Comparison of ENCODE assay signal across 8 cellular contexts in genomic region chr12:56688846-56689113, GRCh38. TPM values are rescaled to one million over a fixed set of nuclear protein-coding genes. Genes with fewer than 3 reads are reported as not detected.
DNase-seq lines count a peak whose midpoint lies in the region; ATAC-seq, FAIRE-seq and TF ChIP-seq lines count a peak whose summit lies in the region.

No MANE protein-coding gene starts in this region.

- H2BK12ac ChIP-seq in H1 (ENCODE audit: low read depth, low read length), result peak overlapping the region; percentile 46; the same call in 1 of the 2 replicates

- H3K23ac ChIP-seq in H1 (ENCODE audit: insufficient read length), result no peak overlapping the region

- WGBS in H1 (ENCODE audit: extremely low coverage in 1 of 2, insufficient coverage in 1 of 2, insufficient read length in 1 of 2, insufficient replicate concordance in 2 of 2, low coverage in 1 of 2, low lambda C conversion rate in 2 of 2, missing lambda C conversion rate in 1 of 2), 2 experiments, result 2% methylated on average over 7 of the region's 7 CpGs; no CpG with 5 or more reads in 1 of the 2 experiments

- H3K56ac ChIP-seq in H1 (replicated peaks; ENCODE audit: insufficient read length, low read depth, low read length), result peak overlapping the region; percentile 46

- no peaks in the 10 kb centered on the region for H3K27me3 ChIP-seq in CD8-positive, alpha-beta memory T cell (ENCODE audit: insufficient read depth, low read length, poor library complexity, severe bottlenecking)
- peaks cover 9% of the 10 kb centered on the region for H3K27me3 ChIP-seq in Loucy (ENCODE audit: insufficient read depth, low read length, poor library complexity, severe bottlenecking)
- no peaks in the 10 kb centered on the region for H3K27me3 ChIP-seq in H1 (replicated peaks in 1 of 4; ENCODE audit: control insufficient read depth in 3 of 4, extremely low read depth in 1 of 4, insufficient read depth in 3 of 4, low read length in 3 of 4)
- H3K27me3 ChIP-seq in neuron (ENCODE audit: insufficient read depth, low read length), result no peaks in the 10 kb centered on the region

- H2AFZ ChIP-seq in Loucy (ENCODE audit: low read length) (peak overlapping the region; percentile 49), H1 (ENCODE audit: low read length) (no peak overlapping the region), neuron (ENCODE audit: low read depth, low read length) (peak overlapping the region; percentile 41)

- no peak for ATAC-seq in HG03571 (IDR thresholded peaks at IDR 0.05; ENCODE audit: unreplicated experiment)
- no peak for ATAC-seq in GM21737 (IDR thresholded peaks at IDR 0.05; ENCODE audit: unreplicated experiment)

- no peaks in the 10 kb centered on the region for H3K79me1 ChIP-seq in H1 (ENCODE audit: low read depth, low read length)

- TF ChIP-seq CTCF in Loucy (conservative IDR thresholded peaks at IDR 0.05; ENCODE audit: low read length) (no peak), H1 (IDR thresholded peaks at IDR 0.05; ENCODE audit: control extremely low read depth in 1 of 3, insufficient read depth in 1 of 3, low read depth in 1 of 3, low read length in 3 of 3) (no peak)

- H3K9ac ChIP-seq in Loucy (ENCODE audit: low read depth, low read length, poor library complexity, severe bottlenecking), result peak overlapping the region; percentile 98
- peak overlapping the region; percentile 79 to 97 (median 88) for H3K9ac ChIP-seq in H1 (replicated peaks in 1 of 4; ENCODE audit: extremely low read depth in 1 of 4, low read depth in 3 of 4, low read length in 3 of 4)

- H3K4me3 ChIP-seq in CD8-positive, alpha-beta memory T cell (ENCODE audit: low read length), result peak overlapping the region; percentile 80
- H3K4me3 ChIP-seq in Loucy (ENCODE audit: low read length, poor library complexity, severe bottlenecking) (peak overlapping the region; percentile 78), H1 (ENCODE audit: extremely low read depth in 1 of 4, insufficient read depth in 2 of 4, low read depth in 3 of 4, low read length in 4 of 4) (peak overlapping the region; percentile 61 to 90 (median 80)), neuron (ENCODE audit: low read length) (peak overlapping the region; percentile 63)

- H3K9me3 ChIP-seq in CD8-positive, alpha-beta memory T cell (ENCODE audit: low read length), result no peaks in the 10 kb centered on the region
- H3K9me3 ChIP-seq in Loucy (ENCODE audit: insufficient read depth, low read depth, low read length), result no peaks in the 10 kb centered on the region
- H3K9me3 ChIP-seq in H1 (ENCODE audit: insufficient read depth in 2 of 2, low read depth in 1 of 2, low read length in 1 of 2), result no peaks in the 10 kb centered on the region
- no peaks in the 10 kb centered on the region for H3K9me3 ChIP-seq in neuron (ENCODE audit: low read length)

- no peak overlapping the region for H2BK20ac ChIP-seq in H1 (ENCODE audit: low read length)

- FAIRE-seq in H1 (lab: Jason Lieb, UNC), result no peak

- H3K14ac ChIP-seq in H1 (ENCODE audit: insufficient read length), result no peak overlapping the region

- peak overlapping the region; percentile 93 for H2BK5ac ChIP-seq in H1 (ENCODE audit: low read depth, low read length)

- CTCF ChIA-PET in CD8-positive, alpha-beta memory T cell (lab: Charles Lee), result interaction anchor here (1.0 to 7.8 kb wide), 5 partner anchors 12 to 60 kb away, joined by 4 to 43 read pairs (median 7); partner anchors contain the start of gene NACA
- CTCF ChIA-PET in H1 (lab: Charles Lee; ENCODE audit: partially characterized antibody), result interaction anchor here (0.6 to 2.2 kb wide), 7 partner anchors 10 to 52 kb away, joined by 3 to 7 read pairs (median 6); partner anchors contain the start of gene NACA

- H3K4me1 Mint-ChIP-seq in CD8-positive, alpha-beta memory T cell, result peaks cover 29 to 37% (median 32%) of the 10 kb centered on the region in 3 donors

- H3K23me2 ChIP-seq in H1 (ENCODE audit: low read depth, low read length), result peaks cover 7% of the 10 kb centered on the region

- no peaks in the 10 kb centered on the region for H3K36me3 ChIP-seq in CD8-positive, alpha-beta memory T cell (ENCODE audit: insufficient read depth, low read length)
- H3K36me3 ChIP-seq in Loucy (ENCODE audit: insufficient read depth, low read length) (no peaks in the 10 kb centered on the region), H1 (ENCODE audit: control insufficient read depth in 2 of 4, insufficient read depth in 4 of 4, low read length in 3 of 4) (peaks cover 0 to 16% (median 2%) of the 10 kb centered on the region in 4 experiments; a peak in 1 of 8 replicates), neuron (ENCODE audit: insufficient read depth, low read length) (peaks cover 6% of the 10 kb centered on the region)

- POLR2A ChIA-PET in CD8-positive, alpha-beta memory T cell (lab: Charles Lee), result interaction anchor here (0.6 to 4.1 kb wide), 11 partner anchors 14 to 1052 kb away, joined by 3 to 56 read pairs (median 8); partner anchors contain the start of genes ATP5F1B, BAZ2A, NACA and STAT6
- POLR2A ChIA-PET in H1 (lab: Charles Lee; ENCODE audit: partially characterized antibody), result interaction anchor here (0.7 to 52.4 kb wide), 18 partner anchors 8 to 530 kb away, joined by 3 to 1406 read pairs (median 6); partner anchors contain the start of genes ATP5F1B, LRP1, MYL6 and NACA

- peak overlapping the region; percentile 99 for H3K27ac ChIP-seq in CD8-positive, alpha-beta memory T cell (ENCODE audit: low read depth, low read length)
- H3K27ac ChIP-seq in H1 (ENCODE audit: low read depth, low read length), result peak overlapping the region; percentile 92

- peak overlapping the region; percentile 76 for H4K91ac ChIP-seq in H1 (replicated peaks; ENCODE audit: insufficient read length, low read length)

- peak overlapping the region; percentile 96 to 100 (median 100) for H3K27ac Mint-ChIP-seq in CD8-positive, alpha-beta memory T cell

- H3K4me2 ChIP-seq in Loucy (ENCODE audit: low read depth, low read length, poor library complexity, severe bottlenecking) (peak overlapping the region; percentile 94), H1 (ENCODE audit: insufficient read depth in 1 of 2, low read depth in 2 of 2, low read length in 2 of 2) (peak overlapping the region; percentile 77 to 100)

- H3K9me2 ChIP-seq in Loucy (replicated peaks; ENCODE audit: low read depth, low read length), result no peaks in the 10 kb centered on the region

- peak overlapping the region; percentile 8 for H2BK120ac ChIP-seq in H1 (replicated peaks; ENCODE audit: low read depth, low read length)

- H4K8ac ChIP-seq in H1 (ENCODE audit: extremely low read depth, insufficient read depth, low read length), result peak overlapping the region; percentile 77; the same call in 1 of the 2 replicates

- TF ChIP-seq POLR2A in H1 (IDR thresholded peaks at IDR 0.05; ENCODE audit: control extremely low read depth in 1 of 2, low read depth in 2 of 2, low read length in 2 of 2), result no peak

- H3K79me2 ChIP-seq in Loucy (ENCODE audit: insufficient read depth, low read length) (peaks cover 53% of the 10 kb centered on the region), H1 (ENCODE audit: control insufficient read depth in 1 of 2, insufficient read depth in 2 of 2, low read length in 2 of 2) (peaks cover 32 to 40% of the 10 kb centered on the region in 2 experiments)

- peaks cover 32% of the 10 kb centered on the region for H3K4me1 ChIP-seq in CD8-positive, alpha-beta memory T cell (ENCODE audit: insufficient read depth, low read length)
- peaks cover 25% of the 10 kb centered on the region for H3K4me1 ChIP-seq in Loucy (ENCODE audit: insufficient read depth, low read length, poor library complexity, severe bottlenecking)
- no peaks in the 10 kb centered on the region; a peak in 2 of 7 replicates for H3K4me1 ChIP-seq in H1 (replicated peaks in 1 of 4; ENCODE audit: control insufficient read depth in 3 of 4, insufficient read depth in 4 of 4, low read length in 3 of 4)
- peaks cover 20% of the 10 kb centered on the region for H3K4me1 ChIP-seq in neuron (ENCODE audit: insufficient read depth, low read length)

- peak overlapping the region; percentile 93 to 100 (median 100) for H3K4me3 Mint-ChIP-seq in CD8-positive, alpha-beta memory T cell

- peaks cover 13% of the 10 kb centered on the region for H3F3A ChIP-seq in Loucy (ENCODE audit: low read depth)

- peaks cover 38% of the 10 kb centered on the region for H4K20me1 ChIP-seq in Loucy (ENCODE audit: insufficient read depth, low read length, poor library complexity, severe bottlenecking)
- peaks cover 9 to 14% of the 10 kb centered on the region in 2 experiments for H4K20me1 ChIP-seq in H1 (replicated peaks in 1 of 2; ENCODE audit: control insufficient read depth in 1 of 2, insufficient read depth in 2 of 2, low read length in 2 of 2)

- no peak for TF ChIP-seq EP300 in H1 (IDR thresholded peaks at IDR 0.05; ENCODE audit: borderline replicate concordance in 1 of 2, low read depth in 2 of 2, low read length in 2 of 2)

- H2BK15ac ChIP-seq in H1 (ENCODE audit: low read length), result no peak overlapping the region

- peak overlapping the region; percentile 61 for H3K4ac ChIP-seq in H1 (replicated peaks; ENCODE audit: insufficient read length, low read depth, low read length)

- peaks cover 0 to 38% (median 0%) of the 10 kb centered on the region in 3 donors for H3K36me3 Mint-ChIP-seq in CD8-positive, alpha-beta memory T cell

- no peaks in the 10 kb centered on the region for H3K9me3 Mint-ChIP-seq in CD8-positive, alpha-beta memory T cell

- no peak for TF ChIP-seq RAD21 in H1 (IDR thresholded peaks at IDR 0.05 in 1 of 2, conservative IDR thresholded peaks at IDR 0.05 in 1 of 2; ENCODE audit: low read depth in 2 of 2, low read length in 2 of 2)

- peak overlapping the region; percentile 91 for H3K18ac ChIP-seq in H1 (ENCODE audit: extremely low read depth, low read length)

- peak overlapping the region; percentile 61 for H4K5ac ChIP-seq in H1 (ENCODE audit: insufficient read length, low read depth, low read length)

- no peaks in the 10 kb centered on the region for H3K27me3 Mint-ChIP-seq in CD8-positive, alpha-beta memory T cell

- DNase-seq in CD8-positive, alpha-beta memory T cell, result peak in 1 of 5 donors; percentile 26
- DNase-seq in H1 (ENCODE audit: low read depth in 1 of 2, low spot score in 2 of 2) (no peak), hippocampal formation (lab: John Stamatoyannopoulos, UW) (no peak)
- DNase-seq in NK-92 treated with Interleukin-12 subunit alpha and Interleukin-12 subunit beta, amount 100 ng/mL, for 24 hours (lab: John Stamatoyannopoulos, UW), result no peak

- peak overlapping the region; percentile 92 for H2AK5ac ChIP-seq in H1 (ENCODE audit: low read depth, low read length)

RNA-seq across cellular contexts. Expression of gene PTGES3, which starts 0.7 kb away (rescaled TPM):
- total RNA-seq in CD8-positive, alpha-beta memory T cell, result 100 to 1,000 TPM; 431 to 437 TPM
- 242 TPM for polyA plus RNA-seq in CD8-positive, alpha-beta memory T cell
- total RNA-seq in H1 (2021; fragmentation: NEBNext Ultra II Directional; extraction: Animal tissue kit (Norgen Biotek cat#: 25700)), result 453 and 464 TPM in 2 replicates
- polyA plus RNA-seq in H1 (2011; rRNA removed), result 62.2 and 111 TPM in 2 replicates
- polyA plus RNA-seq in H1 (2011; cell fraction: cytosol; rRNA removed), result 114 TPM
- 72.5 TPM for polyA plus RNA-seq in H1 (2011; cell fraction: nucleus; rRNA removed)
- 209 to 368 TPM (median 231 TPM) in 4 replicates for polyA plus RNA-seq in H1 (2012, experiment 1 of 2)
- 91.5 TPM for polyA plus RNA-seq in H1 (2012, experiment 2 of 2)
- polyA plus RNA-seq in H1 (2013, experiment 1 of 2), result 399 TPM
- polyA plus RNA-seq in H1 (2013, experiment 2 of 2), result 418 TPM
- polyA minus RNA-seq in H1 (2011; rRNA and poly(A)+ RNA removed), result 47.3 and 67.3 TPM in 2 replicates
- polyA minus RNA-seq in H1 (2011; cell fraction: cytosol; rRNA and poly(A)+ RNA removed), result 138 TPM
- polyA minus RNA-seq in H1 (2011; cell fraction: nucleus; rRNA and poly(A)+ RNA removed), result 56.6 TPM

RNA-seq across cellular contexts. Expression of gene NACA, which starts 36.3 kb away (rescaled TPM):
- total RNA-seq in CD8-positive, alpha-beta memory T cell, result 1,000 to 10,000 TPM in 1 of 2 experiments, 100 to 1,000 TPM in 1; 957 to 1,017 TPM
- 1,079 TPM for polyA plus RNA-seq in CD8-positive, alpha-beta memory T cell
- total RNA-seq in H1 (2021; fragmentation: NEBNext Ultra II Directional; extraction: Animal tissue kit (Norgen Biotek cat#: 25700)), result 1,027 and 1,063 TPM in 2 replicates
- polyA plus RNA-seq in H1 (2011; rRNA removed), result 225 and 511 TPM in 2 replicates
- 1,076 TPM for polyA plus RNA-seq in H1 (2011; cell fraction: cytosol; rRNA removed)
- 299 TPM for polyA plus RNA-seq in H1 (2011; cell fraction: nucleus; rRNA removed)
- 1,882 to 2,192 TPM (median 1,951 TPM) in 4 replicates for polyA plus RNA-seq in H1 (2012, experiment 1 of 2)
- polyA plus RNA-seq in H1 (2012, experiment 2 of 2), result 616 TPM
- 1,593 TPM for polyA plus RNA-seq in H1 (2013, experiment 1 of 2)
- 1,694 TPM for polyA plus RNA-seq in H1 (2013, experiment 2 of 2)
- polyA minus RNA-seq in H1 (2011; rRNA and poly(A)+ RNA removed), result 244 and 284 TPM in 2 replicates
- polyA minus RNA-seq in H1 (2011; cell fraction: cytosol; rRNA and poly(A)+ RNA removed), result 172 TPM
- polyA minus RNA-seq in H1 (2011; cell fraction: nucleus; rRNA and poly(A)+ RNA removed), result 249 TPM

RNA-seq across cellular contexts. Expression of gene ATP5F1B, which starts 43.0 kb away (rescaled TPM):
- total RNA-seq in CD8-positive, alpha-beta memory T cell, result 100 to 1,000 TPM; 925 to 960 TPM
- polyA plus RNA-seq in CD8-positive, alpha-beta memory T cell, result 828 TPM
- total RNA-seq in H1 (2021; fragmentation: NEBNext Ultra II Directional; extraction: Animal tissue kit (Norgen Biotek cat#: 25700)), result 900 and 930 TPM in 2 replicates
- 1,127 and 1,522 TPM in 2 replicates for polyA plus RNA-seq in H1 (2011; rRNA removed)
- polyA plus RNA-seq in H1 (2011; cell fraction: cytosol; rRNA removed), result 1,136 TPM
- polyA plus RNA-seq in H1 (2011; cell fraction: nucleus; rRNA removed), result 1,291 TPM
- 1,029 to 1,478 TPM (median 1,152 TPM) in 4 replicates for polyA plus RNA-seq in H1 (2012, experiment 1 of 2)
- 1,210 TPM for polyA plus RNA-seq in H1 (2012, experiment 2 of 2)
- polyA plus RNA-seq in H1 (2013, experiment 1 of 2), result 633 TPM
- polyA plus RNA-seq in H1 (2013, experiment 2 of 2), result 646 TPM
- 2,044 and 2,615 TPM in 2 replicates for polyA minus RNA-seq in H1 (2011; rRNA and poly(A)+ RNA removed)
- 699 TPM for polyA minus RNA-seq in H1 (2011; cell fraction: cytosol; rRNA and poly(A)+ RNA removed)
- polyA minus RNA-seq in H1 (2011; cell fraction: nucleus; rRNA and poly(A)+ RNA removed), result 349 TPM

RNA-seq across cellular contexts. Expression of gene BAZ2A, which starts 58.7 kb away (rescaled TPM):
- 10 to 100 TPM; 87.3 to 89.1 TPM for total RNA-seq in CD8-positive, alpha-beta memory T cell
- 36.4 TPM for polyA plus RNA-seq in CD8-positive, alpha-beta memory T cell
- total RNA-seq in H1 (2021; fragmentation: NEBNext Ultra II Directional; extraction: Animal tissue kit (Norgen Biotek cat#: 25700)), result 110 TPM in 2 replicates
- polyA plus RNA-seq in H1 (2011; rRNA removed), result 52.0 and 70.9 TPM in 2 replicates
- 57.2 TPM for polyA plus RNA-seq in H1 (2011; cell fraction: cytosol; rRNA removed)
- polyA plus RNA-seq in H1 (2011; cell fraction: nucleus; rRNA removed), result 182 TPM
- polyA plus RNA-seq in H1 (2012, experiment 1 of 2), result 47.8 to 66.7 TPM (median 60.2 TPM) in 4 replicates
- polyA plus RNA-seq in H1 (2012, experiment 2 of 2), result 40.7 TPM
- polyA plus RNA-seq in H1 (2013, experiment 1 of 2), result 69.4 TPM
- polyA plus RNA-seq in H1 (2013, experiment 2 of 2), result 63.0 TPM
- polyA minus RNA-seq in H1 (2011; rRNA and poly(A)+ RNA removed), result 185 and 186 TPM in 2 replicates
- polyA minus RNA-seq in H1 (2011; cell fraction: cytosol; rRNA and poly(A)+ RNA removed), result 73.3 TPM
- polyA minus RNA-seq in H1 (2011; cell fraction: nucleus; rRNA and poly(A)+ RNA removed), result 119 TPM
